8 cellular contexts compared by ENCODE assay signal in the genomic region with DNA sequence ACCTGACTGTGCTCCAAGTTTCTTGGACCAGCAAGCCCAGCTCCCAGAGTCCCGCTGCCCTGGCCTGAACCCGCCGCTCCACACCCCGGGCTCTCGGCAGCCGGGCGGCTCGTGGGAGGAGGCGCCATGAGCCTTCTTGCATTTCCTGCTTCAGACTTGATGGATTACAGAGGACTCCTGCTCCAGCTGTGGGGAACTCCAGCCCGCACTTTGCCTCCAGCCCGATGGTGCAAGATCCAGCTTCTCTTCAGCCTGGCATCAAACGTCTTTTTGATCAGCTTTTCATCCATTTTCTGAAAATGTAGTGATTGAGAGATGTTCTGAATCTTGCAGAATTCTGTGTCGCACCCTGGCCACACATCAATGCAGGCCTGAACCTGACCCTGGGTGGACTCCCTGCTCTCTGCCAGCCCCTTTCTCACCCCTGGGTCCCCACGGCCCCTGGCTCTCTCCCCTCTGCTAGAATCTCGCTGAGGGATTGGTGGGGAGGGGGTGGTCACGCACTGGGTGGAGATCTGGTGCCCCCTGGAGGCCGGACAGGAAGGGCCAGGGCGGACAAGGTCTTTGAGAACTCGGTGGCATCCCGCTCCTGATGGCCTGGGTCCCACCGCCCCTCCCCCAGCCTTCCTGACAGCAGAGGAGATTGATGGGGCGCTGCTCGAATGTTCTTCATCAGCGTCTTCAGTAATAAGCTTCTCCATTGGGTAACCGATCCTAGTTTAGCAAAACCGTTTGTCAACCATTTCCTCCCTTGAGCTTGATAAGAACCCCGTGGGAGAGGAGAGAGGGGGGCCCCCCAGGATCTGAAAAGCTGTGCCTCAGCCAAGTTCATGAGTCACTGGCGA. TPM values are rescaled to one million over a fixed set of nuclear protein-coding genes. Genes with fewer than 3 reads are reported as not detected.
DNase-seq lines count a peak whose midpoint lies in the region; ATAC-seq and TF ChIP-seq lines count a peak whose summit lies in the region.

No MANE protein-coding gene starts in this region.

- TF ChIP-seq POLR2A in prostate gland (IDR thresholded peaks at IDR 0.05), result no peak

- H3K27ac ChIP-seq in angular gyrus (ENCODE audit: low read depth, low read length), result peak overlapping the region; percentile 89
- H3K27ac ChIP-seq in prostate gland, result peak overlapping the region; percentile 51 to 66
- H3K27ac ChIP-seq in upper lobe of right lung, result peak overlapping the region; percentile 77

- H3K4me3 ChIP-seq in prostate gland (peak overlapping the region; percentile 17 to 19), upper lobe of right lung (peak overlapping the region; percentile 46)

- H3K36me3 Mint-ChIP-seq in T-helper 1 cell treated with Interleukin-12 subunit alpha and Interleukin-12 subunit beta and Interleukin-4 antibody, amounts not matched to agents 30 μg/mL and 1 μg/mL, for 36 hours (ENCODE audit: low read depth), result no peaks in the 10 kb centered on the region

- peak; percentile 83 for ATAC-seq in left ventricle myocardium superior
- ATAC-seq in upper lobe of right lung, result peak; percentile 89
- ATAC-seq in GM21447 (IDR thresholded peaks at IDR 0.05; ENCODE audit: unreplicated experiment), result no peak

- DNase-seq in GM04503 (ENCODE audit: low read depth) (peak; percentile 61), NCI-H1092 (lab: John Stamatoyannopoulos, UW) (peak; percentile 71), left ventricle myocardium superior (peak; percentile 89), prostate gland (ENCODE audit: low spot score) (peak; percentile 67), upper lobe of right lung (peak; percentile 89)

- peaks cover 24% of the 10 kb centered on the region for H3K4me1 Mint-ChIP-seq in T-helper 1 cell treated with Interleukin-12 subunit alpha and Interleukin-12 subunit beta and Interleukin-4 antibody, amounts not matched to agents 30 μg/mL and 1 μg/mL, for 36 hours (ENCODE audit: low read depth)

- H3K4me3 Mint-ChIP-seq in T-helper 1 cell treated with Interleukin-12 subunit alpha and Interleukin-12 subunit beta and Interleukin-4 antibody, amounts not matched to agents 30 μg/mL and 1 μg/mL, for 36 hours, result peak overlapping the region; percentile 52

- peak; percentile 35 to 61 (median 44) for TF ChIP-seq CTCF in prostate gland (IDR thresholded peaks at IDR 0.05)
- TF ChIP-seq CTCF in upper lobe of right lung (IDR thresholded peaks at IDR 0.05), result peak; percentile 59

- no peaks in the 10 kb centered on the region for H3K36me3 ChIP-seq in prostate gland
- H3K36me3 ChIP-seq in upper lobe of right lung, result no peaks in the 10 kb centered on the region

- intact Hi-C loops in left ventricle myocardium superior (cut with micrococcal nuclease) (no loop called here), prostate gland (cut with DNase I) (no loop called here), upper lobe of right lung (cut with DNase I) (no loop called here)

- no peaks in the 10 kb centered on the region for H3K9me3 Mint-ChIP-seq in T-helper 1 cell treated with Interleukin-12 subunit alpha and Interleukin-12 subunit beta and Interleukin-4 antibody, amounts not matched to agents 30 μg/mL and 1 μg/mL, for 36 hours

- WGBS in prostate gland, result 0% methylated on average over 26 of the region's 28 CpGs

- peaks cover 6% of the 10 kb centered on the region for H3K4me1 ChIP-seq in prostate gland (replicated peaks)
- H3K4me1 ChIP-seq in upper lobe of right lung, result peaks cover 27% of the 10 kb centered on the region

- H3K27ac Mint-ChIP-seq in T-helper 1 cell treated with Interleukin-12 subunit alpha and Interleukin-12 subunit beta and Interleukin-4 antibody, amounts not matched to agents 30 μg/mL and 1 μg/mL, for 36 hours, result peak overlapping the region; percentile 80

- no peaks in the 10 kb centered on the region for H3K9me3 ChIP-seq in prostate gland
- no peaks in the 10 kb centered on the region for H3K9me3 ChIP-seq in upper lobe of right lung

- H3K27me3 ChIP-seq in prostate gland (replicated peaks; ENCODE audit: insufficient read depth) (no peaks in the 10 kb centered on the region), upper lobe of right lung (no peaks in the 10 kb centered on the region)

- no peaks in the 10 kb centered on the region for H3K27me3 Mint-ChIP-seq in T-helper 1 cell treated with Interleukin-12 subunit alpha and Interleukin-12 subunit beta and Interleukin-4 antibody, amounts not matched to agents 30 μg/mL and 1 μg/mL, for 36 hours (ENCODE audit: low read depth)

RNA-seq across cellular contexts. Expression of a gene that starts 12.1 kb away (rescaled TPM):
- total RNA-seq in left ventricle myocardium superior (2.0 TPM), prostate gland (1 to 10 TPM in 1 of 2 donors, under 1 TPM in 1; 0.36 to 2.4 TPM), upper lobe of right lung (12.6 TPM)
